1 cellular context compared by ENCODE assay signal in genomic region chr15:66851226-66852063, GRCh38.
A peak's percentile ranks its signal among the peaks of the same experiment; 100 is the strongest.
TF ChIP-seq lines count a peak whose summit lies in the region.

No MANE protein-coding gene starts in this region.

TF ChIP-seq in K562, 482 proteins besides CTCF, POLR2A, EP300 and RAD21 (continued from another document):
- TF ChIP-seq ZNF280A (IDR thresholded peaks at IDR 0.05; ENCODE audit: low read depth, partially characterized antibody): no peak
- no peak for TF ChIP-seq PCBP2 (IDR thresholded peaks at IDR 0.05; ENCODE audit: low read depth, low read length, poor library complexity, severe bottlenecking)
- no peak for TF ChIP-seq JUN (IDR thresholded peaks at IDR 0.05; ENCODE audit: borderline replicate concordance, low read depth, low read length)
- no peak for TF ChIP-seq JUN (CRISPR knock-in tag; IDR thresholded peaks at IDR 0.05; ENCODE audit: borderline replicate concordance)
- TF ChIP-seq RBFOX2 (IDR thresholded peaks at IDR 0.05; ENCODE audit: low read depth, low read length): peak; percentile 50
- TF ChIP-seq DIDO1 (tag; IDR thresholded peaks at IDR 0.05; ENCODE audit: low read depth): no peak
- no peak for TF ChIP-seq MXD1 (CRISPR knock-in tag; IDR thresholded peaks at IDR 0.05; ENCODE audit: borderline replicate concordance, poor library complexity, severe bottlenecking)
- peak; percentile 45; the same call in 1 of the 2 replicates for TF ChIP-seq MTA3 (IDR thresholded peaks at IDR 0.05; ENCODE audit: borderline replicate concordance)
- no peak for TF ChIP-seq PURB (CRISPR knock-in tag; IDR thresholded peaks at IDR 0.05; ENCODE audit: low read depth)
- TF ChIP-seq ZNF518B (CRISPR knock-in tag; IDR thresholded peaks at IDR 0.05): no peak
- TF ChIP-seq CREM (IDR thresholded peaks at IDR 0.05; ENCODE audit: low read depth): peak; percentile 79
- TF ChIP-seq DDX20 (tag; IDR thresholded peaks at IDR 0.05; ENCODE audit: low read depth): no peak
- no peak for TF ChIP-seq MYBL2 (IDR thresholded peaks at IDR 0.05; ENCODE audit: low read depth)
- no peak for TF ChIP-seq MYBL2 (CRISPR knock-in tag; IDR thresholded peaks at IDR 0.05; ENCODE audit: borderline replicate concordance)
- TF ChIP-seq CHD2 (IDR thresholded peaks at IDR 0.05; ENCODE audit: low read depth, low read length): no peak
- no peak for TF ChIP-seq ZNF57 (CRISPR knock-in tag; IDR thresholded peaks at IDR 0.05)
- TF ChIP-seq NFE2L1 (tag; IDR thresholded peaks at IDR 0.05; ENCODE audit: borderline replicate concordance, low read depth): no peak
- peak; percentile 92 for TF ChIP-seq RB1 (IDR thresholded peaks at IDR 0.05; ENCODE audit: low read depth)
- no peak for TF ChIP-seq FOS (IDR thresholded peaks at IDR 0.05; ENCODE audit: extremely low read depth, insufficient read length)
- TF ChIP-seq CTBP1 (IDR thresholded peaks at IDR 0.05; ENCODE audit: borderline replicate concordance): peak; percentile 70; the same call in 1 of the 2 replicates
- no peak for TF ChIP-seq HDAC6 (IDR thresholded peaks at IDR 0.05; ENCODE audit: low read depth, low read length)
- TF ChIP-seq ZBTB1 (CRISPR knock-in tag; IDR thresholded peaks at IDR 0.05; ENCODE audit: borderline replicate concordance, low read depth): no peak
- peak; percentile 36 for TF ChIP-seq PRDM10 (IDR thresholded peaks at IDR 0.05; ENCODE audit: partially characterized antibody)
- TF ChIP-seq ZNF384 (IDR thresholded peaks at IDR 0.05; ENCODE audit: low read depth, low read length): peak; percentile 38; the same call in 1 of the 2 replicates
- peak; percentile 69 for TF ChIP-seq TFAP4 (CRISPR knock-in tag; IDR thresholded peaks at IDR 0.05; ENCODE audit: borderline replicate concordance)
- no peak for TF ChIP-seq ZNF140 (CRISPR knock-in tag; IDR thresholded peaks at IDR 0.05)
- no peak for TF ChIP-seq RNF2 (IDR thresholded peaks at IDR 0.05)
- TF ChIP-seq KDM2B (CRISPR knock-in tag; IDR thresholded peaks at IDR 0.05): peak; percentile 75; the same call in 1 of the 2 replicates
- no peak for TF ChIP-seq MCM5 (IDR thresholded peaks at IDR 0.05; ENCODE audit: low read depth)
- no peak for TF ChIP-seq PKNOX1 (IDR thresholded peaks at IDR 0.05)
- TF ChIP-seq MAZ (CRISPR knock-in tag; conservative IDR thresholded peaks at IDR 0.05 in 1 of 2, IDR thresholded peaks at IDR 0.05 in 1 of 2): peak; percentile 68 to 72
- peak; percentile 50; the same call in 1 of the 2 replicates for TF ChIP-seq ZNF24 (IDR thresholded peaks at IDR 0.05)
- no peak for TF ChIP-seq ZNF12 (CRISPR knock-in tag; IDR thresholded peaks at IDR 0.05)
- no peak for TF ChIP-seq ETS2 (tag; IDR thresholded peaks at IDR 0.05; ENCODE audit: borderline replicate concordance, poor library complexity, severe bottlenecking)
- peak; percentile 19; the same call in 1 of the 2 replicates for TF ChIP-seq HDAC2 (IDR thresholded peaks at IDR 0.05)
- TF ChIP-seq DPF2 (IDR thresholded peaks at IDR 0.05): no peak
- TF ChIP-seq CEBPZ (IDR thresholded peaks at IDR 0.05; ENCODE audit: borderline replicate concordance, low read depth, low read length): no peak
- no peak for TF ChIP-seq MYC (IDR thresholded peaks at IDR 0.05; ENCODE audit: low read depth, low read length)
- no peak for TF ChIP-seq MYC (CRISPR knock-in tag; IDR thresholded peaks at IDR 0.05; ENCODE audit: borderline replicate concordance, low read depth)
- TF ChIP-seq OTX1 (CRISPR knock-in tag; IDR thresholded peaks at IDR 0.05): no peak
- TF ChIP-seq NCOR1 (IDR thresholded peaks at IDR 0.05): no peak
- peak; percentile 33; the same call in 1 of the 2 replicates for TF ChIP-seq ETV5 (CRISPR knock-in tag; IDR thresholded peaks at IDR 0.05; ENCODE audit: low read depth)
- TF ChIP-seq BHLHE40 (IDR thresholded peaks at IDR 0.05; ENCODE audit: low read length): 0 out of 2 replicates have a peak, but pooled peaks have one; percentile 9
- TF ChIP-seq CREB3L1 (IDR thresholded peaks at IDR 0.05; ENCODE audit: borderline replicate concordance, low read depth): peak; percentile 61
